In the genomic region with DNA sequence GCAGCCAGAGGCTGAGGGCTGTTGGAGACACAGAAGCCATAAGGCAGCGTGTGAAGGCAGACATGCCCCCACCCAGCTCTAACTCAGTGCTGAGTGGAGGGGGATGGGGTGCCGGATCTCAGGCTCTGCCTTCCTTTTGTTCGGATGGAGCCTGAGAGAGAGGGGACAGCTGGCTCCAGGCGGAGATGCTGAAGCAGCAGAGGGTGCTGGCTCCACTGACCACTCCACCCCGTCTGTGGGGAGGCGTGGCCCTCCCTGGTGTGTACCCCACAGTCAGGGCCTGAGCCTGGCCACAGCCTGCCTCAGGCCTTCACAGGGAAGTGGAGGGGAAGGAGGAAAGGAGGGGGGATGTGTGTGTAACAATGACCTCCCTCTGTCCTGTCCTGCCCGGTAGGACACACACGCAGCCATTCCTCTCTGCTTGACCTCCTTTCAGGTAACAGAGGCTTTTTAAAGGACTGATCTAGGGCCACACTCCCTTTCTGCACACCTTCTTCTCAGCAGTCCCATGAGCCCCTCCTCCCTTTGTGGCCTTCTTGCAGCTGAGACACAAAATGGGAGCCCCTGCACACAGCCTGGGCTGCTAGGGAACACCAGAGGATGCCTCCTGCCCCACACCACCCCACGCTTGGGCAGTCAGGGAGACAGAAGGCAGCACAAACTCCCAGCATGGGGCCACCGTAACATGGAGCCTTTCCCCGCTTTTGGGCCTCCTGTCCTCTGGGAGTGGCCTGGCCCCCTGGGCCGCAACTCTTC, we compare ENCODE assay signal across 13 cellular contexts. TPM values are rescaled to one million over a fixed set of nuclear protein-coding genes. Genes with fewer than 3 reads are reported as not detected.
DNase-seq lines count a peak whose midpoint lies in the region; ATAC-seq and TF ChIP-seq lines count a peak whose summit lies in the region.
"Had no signal": no experiment of that assay in that cellular context is flagged by ENCODE, and none has a peak within 500 bp of the region (broad histone marks: within the 10 kb centered on the region; RNA-seq: fewer than 3 reads in every experiment).

No MANE protein-coding gene starts in this region.

- TF ChIP-seq CTCF in endodermal cell (conservative IDR thresholded peaks at IDR 0.05), result no peak

- H3K27ac ChIP-seq in endodermal cell (ENCODE audit: low read depth, low read length) (peak overlapping the region; percentile 21), temporal lobe (ENCODE audit: low read depth, low read length) (peak overlapping the region; percentile 93)
- H3K27ac ChIP-seq: SK-N-MC had no signal

- no peak overlapping the region for H3K27ac Mint-ChIP-seq in endodermal cell
- H3K27ac Mint-ChIP-seq: activated CD4-positive, alpha-beta T cell treated with anti-CD3 and anti-CD28 coated beads, Interleukin-2, amount 10 ng/mL, durations not matched to agents 24 days and 14 days; activated naive CD8-positive, alpha-beta T cell had no signal

- WGBS in endodermal cell (ENCODE audit: insufficient coverage in 1 of 2, insufficient read length in 1 of 2), 2 experiments, result 70 to 73% methylated on average over 4 to 12 of the region's 12 CpGs

- H3K4me3 ChIP-seq in endodermal cell (ENCODE audit: low read length), result no peak overlapping the region
- H3K4me3 ChIP-seq: GM12878, SK-N-MC had no signal

- H3K4me1 Mint-ChIP-seq in endodermal cell, result peaks cover 10% of the 10 kb centered on the region

- H3K9me3 Mint-ChIP-seq in endodermal cell, result no peaks in the 10 kb centered on the region
- H3K9me3 Mint-ChIP-seq: activated CD4-positive, alpha-beta T cell treated with anti-CD3 and anti-CD28 coated beads, Interleukin-2, amount 10 ng/mL, durations not matched to agents 24 days and 14 days had no signal

- no peaks in the 10 kb centered on the region for H3K9me3 ChIP-seq in endodermal cell (ENCODE audit: control insufficient read depth, low read length)

- DNase-seq in NCI-H2227 treated with DMSO at 0.1 percent for 48 hours (lab: John Stamatoyannopoulos, UW) (peak; percentile 47), endodermal cell (no peak), myocyte (ENCODE audit: low read depth) (peak; percentile 49), NCI-H1436 (lab: John Stamatoyannopoulos, UW) (no peak)
- DNase-seq: activated CD4-positive, alpha-beta T cell treated with anti-CD3 and anti-CD28 coated beads, Interleukin-2, amount 10 ng/mL, durations not matched to agents 24 days and 14 days; NCI-H2107 had no signal

- H3K27me3 Mint-ChIP-seq in endodermal cell (ENCODE audit: insufficient read depth), result peaks cover 8% of the 10 kb centered on the region
- H3K27me3 Mint-ChIP-seq: activated CD4-positive, alpha-beta T cell treated with anti-CD3 and anti-CD28 coated beads, Interleukin-2, amount 10 ng/mL, durations not matched to agents 24 days and 14 days; activated naive CD8-positive, alpha-beta T cell had no signal

- H3K9ac ChIP-seq in endodermal cell (ENCODE audit: extremely low read depth, low read length, poor library complexity, severe bottlenecking), result no peak overlapping the region

- no peaks in the 10 kb centered on the region for H3K27me3 ChIP-seq in endodermal cell (ENCODE audit: control insufficient read depth, insufficient read depth, low read length, poor library complexity, severe bottlenecking)

- H3K36me3 Mint-ChIP-seq in endodermal cell (ENCODE audit: low read depth), result no peaks in the 10 kb centered on the region
- H3K36me3 Mint-ChIP-seq: activated naive CD8-positive, alpha-beta T cell had no signal

- H3K4me1 ChIP-seq in endodermal cell (ENCODE audit: control insufficient read depth, insufficient read depth, low read length), result no peaks in the 10 kb centered on the region

- no peak overlapping the region for H3K4me3 Mint-ChIP-seq in endodermal cell
- H3K4me3 Mint-ChIP-seq: activated CD4-positive, alpha-beta T cell treated with anti-CD3 and anti-CD28 coated beads, Interleukin-2, amount 10 ng/mL, durations not matched to agents 24 days and 14 days; activated naive CD8-positive, alpha-beta T cell had no signal

- ATAC-seq in HG02642 (IDR thresholded peaks at IDR 0.05; ENCODE audit: poor library complexity, unreplicated experiment), result no peak
- ATAC-seq in GM21367 (IDR thresholded peaks at IDR 0.05; ENCODE audit: unreplicated experiment), result no peak
- no peak for ATAC-seq in GM18511 (IDR thresholded peaks at IDR 0.05; ENCODE audit: unreplicated experiment)
- ATAC-seq: GM12878 had no signal

- H3K36me3 ChIP-seq in endodermal cell (ENCODE audit: control insufficient read depth, insufficient read depth, low read length), result no peaks in the 10 kb centered on the region

RNA-seq across cellular contexts. Expression of a gene that starts 9.6 kb away (rescaled TPM):
- total RNA-seq in endodermal cell (not detected), myocyte (not detected in 2 replicates), temporal lobe (not detected)
- polyA plus RNA-seq in endodermal cell (2013, experiment 1 of 2), result not detected
- polyA plus RNA-seq in endodermal cell (2013, experiment 2 of 2), result not detected
- 0.09 TPM for polyA plus RNA-seq in myocyte (2012)

RNA-seq across cellular contexts. Expression of a gene that starts 23.8 kb away (rescaled TPM):
- total RNA-seq in endodermal cell (10 to 100 TPM; 11.4 to 19.6 TPM), myocyte (0.47 and 0.62 TPM in 2 replicates), temporal lobe (6.9 TPM)
- 3.7 TPM for polyA plus RNA-seq in endodermal cell (2013, experiment 1 of 2)
- 3.2 TPM for polyA plus RNA-seq in endodermal cell (2013, experiment 2 of 2)
- polyA plus RNA-seq in myocyte (2012), result 5.5 TPM

RNA-seq across cellular contexts. Expression of a gene that starts 29.1 kb away (rescaled TPM):
- 10 to 100 TPM; 52.0 to 56.9 TPM for total RNA-seq in endodermal cell
- polyA plus RNA-seq in endodermal cell (2013, experiment 1 of 2), result 39.0 TPM
- polyA plus RNA-seq in endodermal cell (2013, experiment 2 of 2), result 39.5 TPM
- 16.3 and 19.7 TPM in 2 replicates for total RNA-seq in myocyte
- polyA plus RNA-seq in myocyte (2012), result 12.8 TPM
- total RNA-seq in temporal lobe, result 19.7 TPM

RNA-seq across cellular contexts. Expression of a gene that starts 38.1 kb away (rescaled TPM):
- 10 to 100 TPM; 21.3 to 30.4 TPM for total RNA-seq in endodermal cell
- 13.9 TPM for polyA plus RNA-seq in endodermal cell (2013, experiment 1 of 2)
- polyA plus RNA-seq in endodermal cell (2013, experiment 2 of 2), result 13.5 TPM
- 4.0 and 7.5 TPM in 2 replicates for total RNA-seq in myocyte
- 52.2 TPM for polyA plus RNA-seq in myocyte (2012)
- total RNA-seq in temporal lobe, result 7.4 TPM

Comparison
In these comparisons a context has a peak if more than half of its experiments do, and no peak if none do; other contexts are left out.
1. DNase-seq: peak in NCI-H2227 treated with DMSO at 0.1 percent for 48 hours (single experiment) and myocyte (single experiment); none in endodermal cell (single experiment) and NCI-H1436 (single experiment).